1 cellular context compared by ENCODE assay signal in the genomic region with DNA sequence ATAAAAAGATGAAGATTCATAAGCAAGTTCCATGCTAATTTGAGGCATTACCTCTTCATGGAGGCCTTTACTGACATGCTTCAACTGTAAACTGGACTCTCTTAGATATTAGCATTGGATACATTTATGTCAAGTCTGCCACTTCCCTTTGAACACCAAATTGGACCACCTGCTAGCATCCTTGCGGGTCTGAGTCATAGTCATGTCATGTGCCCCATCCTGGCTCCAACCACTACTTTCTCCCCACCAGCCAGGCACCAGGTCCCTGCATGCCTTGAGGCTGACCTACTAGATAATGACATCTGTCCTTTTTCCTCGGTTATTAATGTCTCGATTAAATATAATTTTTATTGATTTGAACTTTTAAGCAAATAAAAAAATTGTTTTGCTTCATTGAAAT.
A peak's percentile ranks its signal among the peaks of the same experiment; 100 is the strongest.
TF ChIP-seq lines count a peak whose summit lies in the region.

No MANE protein-coding gene starts in this region.

TF ChIP-seq in endothelial cell of umbilical vein, 7 proteins besides CTCF, POLR2A, EP300 and RAD21:
- no peak for TF ChIP-seq POLR2AphosphoS5 (IDR thresholded peaks at IDR 0.05; ENCODE audit: insufficient read depth, low read depth, low read length)
- no peak for TF ChIP-seq GATA2 (IDR thresholded peaks at IDR 0.05; ENCODE audit: insufficient read depth, insufficient read length, low read depth, low read length)
- peak; percentile 31 for TF ChIP-seq FOS (IDR thresholded peaks at IDR 0.05; ENCODE audit: borderline replicate concordance, insufficient read depth, low read length)
- no peak for TF ChIP-seq MAX (IDR thresholded peaks at IDR 0.05; ENCODE audit: insufficient read depth, insufficient read length)
